Comparison of ENCODE assay signal across 9 cellular contexts in genomic region chr6:56841751-56842150, GRCh38.
DNase-seq lines count a peak whose midpoint lies in the region; ATAC-seq and TF ChIP-seq lines count a peak whose summit lies in the region.
"Had no signal": no experiment of that assay in that cellular context is flagged by ENCODE, and none has a peak within 500 bp of the region (broad histone marks: within the 10 kb centered on the region; RNA-seq: fewer than 3 reads in every experiment).

No MANE protein-coding gene starts in this region.

- H3K36me3 ChIP-seq in NT2/D1 (ENCODE audit: insufficient read depth, insufficient read length, low read length): no peaks in the 10 kb centered on the region

- no peaks in the 10 kb centered on the region for H3K9me3 ChIP-seq in NT2/D1 (ENCODE audit: insufficient read depth, low read length)

- H3K27ac Mint-ChIP-seq in Calu3 (ENCODE audit: unreplicated experiment) (peak overlapping the region; percentile 67), osteocyte (ENCODE audit: unreplicated experiment) (peak overlapping the region; percentile 92)
- no peak overlapping the region for H3K27ac Mint-ChIP-seq in stimulated activated effector memory CD8-positive, alpha-beta T cell treated with anti-CD3 and anti-CD28 coated beads, Interleukin-12 subunit alpha, Interleukin-12 subunit beta, amount 100 ng/mL, for 72 hours

- H3K27me3 Mint-ChIP-seq in Calu3 (ENCODE audit: unreplicated experiment): no peaks in the 10 kb centered on the region
- no peaks in the 10 kb centered on the region for H3K27me3 Mint-ChIP-seq in osteocyte (ENCODE audit: unreplicated experiment)

- H3K9me3 Mint-ChIP-seq in Calu3 (ENCODE audit: low read depth, unreplicated experiment) (no peaks in the 10 kb centered on the region), osteocyte (ENCODE audit: unreplicated experiment) (no peaks in the 10 kb centered on the region)
- H3K9me3 Mint-ChIP-seq in stimulated activated effector memory CD8-positive, alpha-beta T cell treated with anti-CD3 and anti-CD28 coated beads, Interleukin-12 subunit alpha, Interleukin-12 subunit beta, amount 100 ng/mL, for 72 hours: no peaks in the 10 kb centered on the region

- no peaks in the 10 kb centered on the region for H3K27me3 ChIP-seq in NT2/D1 (ENCODE audit: insufficient read depth, insufficient read length)

- no peak overlapping the region for H3K9ac ChIP-seq in NT2/D1 (ENCODE audit: insufficient read length, low read depth)

- BruUV-seq in Calu3 (replicated peaks; lab: Mats Ljungman, UMichigan): no TSS peak

- CTCF ChIA-PET in Calu3 (lab: Charles Lee): interaction anchor here (0.6 to 2.0 kb wide), 2 partner anchors 9 to 468 kb away, joined by 6 to 10 read pairs; no protein-coding TSS in a partner anchor

- peak overlapping the region; percentile 90 for H3K4me3 Mint-ChIP-seq in Calu3 (ENCODE audit: low read depth, unreplicated experiment)
- peak overlapping the region; percentile 97 for H3K4me3 Mint-ChIP-seq in osteocyte (ENCODE audit: unreplicated experiment)
- H3K4me3 Mint-ChIP-seq in stimulated activated effector memory CD8-positive, alpha-beta T cell treated with anti-CD3 and anti-CD28 coated beads, Interleukin-12 subunit alpha, Interleukin-12 subunit beta, amount 100 ng/mL, for 72 hours: no peak overlapping the region

- intact Hi-C loops in Calu3 (cut with micrococcal nuclease; ENCODE audit: unreplicated experiment): loop anchor here (2.0 to 5.0 kb wide), 3 partner anchors 25 to 129 kb away; no protein-coding TSS in a partner anchor

- H3K36me3 Mint-ChIP-seq in Calu3 (ENCODE audit: insufficient read depth, unreplicated experiment): peaks cover 32% of the 10 kb centered on the region
- no peaks in the 10 kb centered on the region for H3K36me3 Mint-ChIP-seq in osteocyte (ENCODE audit: unreplicated experiment)
- H3K36me3 Mint-ChIP-seq in stimulated activated effector memory CD8-positive, alpha-beta T cell treated with anti-CD3 and anti-CD28 coated beads, Interleukin-12 subunit alpha, Interleukin-12 subunit beta, amount 100 ng/mL, for 72 hours: no peaks in the 10 kb centered on the region

- in situ Hi-C loops in GM13977 (cut with MboI; ENCODE audit: low pct_unique_long_range_greater_than_20kb, low sequenced_read_pairs, unreplicated experiment): loop anchor here (10.0 kb wide), 1 partner anchor 77 kb away; no protein-coding TSS in a partner anchor

- H3K4me3 ChIP-seq in NT2/D1 (ENCODE audit: insufficient read length, low read depth): peak overlapping the region; percentile 88
- H3K4me3 ChIP-seq in epithelial cell of proximal tubule (ENCODE audit: low read depth, low read length): peak overlapping the region; percentile 73

- no peak for ATAC-seq in stimulated activated effector memory CD8-positive, alpha-beta T cell treated with anti-CD3 and anti-CD28 coated beads, Interleukin-12 subunit alpha, Interleukin-12 subunit beta, amount 100 ng/mL, for 72 hours
- no peak for ATAC-seq in GM21360 (IDR thresholded peaks at IDR 0.05; ENCODE audit: unreplicated experiment)

- no peaks in the 10 kb centered on the region for H3K4me1 ChIP-seq in NT2/D1 (ENCODE audit: insufficient read depth, insufficient read length)

- DNase-seq in Calu3 (no peak), NT2/D1 (ENCODE audit: low read depth, low spot score) (no peak), epithelial cell of proximal tubule (ENCODE audit: low read depth) (no peak), osteocyte (ENCODE audit: extremely low spot score, unreplicated experiment) (no peak), GM13977 (ENCODE audit: low spot score) (no peak)
- DNase-seq in stimulated activated effector memory CD8-positive, alpha-beta T cell treated with anti-CD3 and anti-CD28 coated beads, Interleukin-12 subunit alpha, Interleukin-12 subunit beta, amount 100 ng/mL, for 72 hours (ENCODE audit: low spot score in 2 of 2): no peak
- no peak for DNase-seq in activated CD4-positive, alpha-beta T cell treated with anti-CD3 and anti-CD28 coated beads, Interleukin-2, amount 50 U/mL, for 4 hours
- DNase-seq: NCI-H2171 had no signal

- H3K4me1 Mint-ChIP-seq in Calu3 (ENCODE audit: low read depth, unreplicated experiment): peaks cover 36% of the 10 kb centered on the region
- peaks cover 52% of the 10 kb centered on the region for H3K4me1 Mint-ChIP-seq in osteocyte (ENCODE audit: unreplicated experiment)
- peaks cover 4% of the 10 kb centered on the region for H3K4me1 Mint-ChIP-seq in stimulated activated effector memory CD8-positive, alpha-beta T cell treated with anti-CD3 and anti-CD28 coated beads, Interleukin-12 subunit alpha, Interleukin-12 subunit beta, amount 100 ng/mL, for 72 hours

- no peak for TF ChIP-seq CTCF in Calu3 (IDR thresholded peaks at IDR 0.05; ENCODE audit: unreplicated experiment)
- TF ChIP-seq CTCF in epithelial cell of proximal tubule (conservative IDR thresholded peaks at IDR 0.05; ENCODE audit: low read depth, low read length): no peak
- TF ChIP-seq CTCF in osteocyte (IDR thresholded peaks at IDR 0.05): no peak
- no peak for TF ChIP-seq CTCF in GM13977 (IDR thresholded peaks at IDR 0.05; ENCODE audit: extremely low read depth, insufficient read depth, missing control alignments)
